ENCODE assay signal across 30 cellular contexts in the genomic region with DNA sequence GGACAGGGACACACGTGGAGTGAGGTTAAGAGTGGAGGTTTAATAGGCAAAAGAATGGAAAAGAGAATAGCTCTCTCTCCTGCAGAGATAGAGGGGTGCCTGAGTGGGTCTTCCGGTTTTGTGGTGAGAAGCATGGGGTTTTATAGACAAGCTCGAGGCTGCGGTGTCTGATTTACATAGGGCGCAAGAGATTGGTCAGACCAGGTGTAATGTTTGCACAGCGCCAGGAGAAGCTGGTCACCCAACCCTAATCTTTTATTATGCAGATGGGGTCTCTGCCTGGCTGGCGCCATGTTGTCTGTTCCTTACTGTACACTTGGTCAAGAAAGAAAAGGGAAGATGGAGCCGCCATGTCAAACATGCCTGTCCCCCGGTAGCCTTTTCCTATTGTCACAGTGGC.
"Had no signal": no experiment of that assay in that cellular context is flagged by ENCODE, and none has a peak within 500 bp of the region (broad histone marks: within the 10 kb centered on the region; RNA-seq: fewer than 3 reads in every experiment).

No MANE protein-coding gene starts in this region.

- H3K27me3 ChIP-seq: adrenal gland, body of pancreas, gastroesophageal sphincter had no signal

- ATAC-seq: activated CD4-positive, alpha-beta T cell treated with anti-CD3 and anti-CD28 coated beads for 36 hours; activated CD8-positive, alpha-beta memory T cell treated with anti-CD3 and anti-CD28 coated beads, Interleukin-2, amount 10 ng/mL, durations not matched to agents 7 days and 5 days; activated CD8-positive, alpha-beta T cell treated with anti-CD3 and anti-CD28 coated beads, Interleukin-2, amount 10 ng/mL, durations not matched to agents 7 days and 5 days; activated naive CD8-positive, alpha-beta T cell treated with anti-CD3 and anti-CD28 coated beads, Interleukin-2, amount 50 U/mL, for 24 hours; body of pancreas; effector memory CD8-positive, alpha-beta T cell; gastroesophageal sphincter; heart right ventricle had no signal

- FAIRE-seq: colon had no signal

- H3K27ac ChIP-seq: adrenal gland, body of pancreas, esophagus squamous epithelium, gastroesophageal sphincter, heart right ventricle had no signal

- DNase-seq: activated CD4-positive, alpha-beta memory T cell treated with anti-CD3 and anti-CD28 coated beads for 36 hours; activated CD4-positive, alpha-beta T cell treated with anti-CD3 and anti-CD28 coated beads for 36 hours; activated CD4-positive, alpha-beta T cell treated with anti-CD3 and anti-CD28 coated beads, Interleukin-2, amount 10 ng/mL, durations not matched to agents 24 days and 14 days; activated CD4-positive, CD25-positive, alpha-beta regulatory T cell; activated CD4-positive, CD25-positive, alpha-beta regulatory T cell treated with anti-CD3 and anti-CD28 coated beads, Interleukin-2, amount 50 U/mL, for 72 hours; activated CD8-positive, alpha-beta memory T cell treated with anti-CD3 and anti-CD28 coated beads, Interleukin-2, amount 10 ng/mL, durations not matched to agents 7 days and 5 days; activated CD8-positive, alpha-beta memory T cell treated with anti-CD3 and anti-CD28 coated beads, Interleukin-2, amount 50 U/mL, for 4 hours; activated CD8-positive, alpha-beta T cell treated with anti-CD3 and anti-CD28 coated beads, Interleukin-2, amount 10 ng/mL, durations not matched to agents 7 days and 5 days; activated effector memory CD4-positive, alpha-beta T cell treated with anti-CD3 and anti-CD28 coated beads, Interleukin-2, amount 50 U/mL, for 16 hours; activated naive CD4-positive, alpha-beta T cell treated with anti-CD3 and anti-CD28 coated beads for 36 hours; activated naive CD8-positive, alpha-beta T cell treated with anti-CD3 and anti-CD28 coated beads for 36 hours; activated naive CD8-positive, alpha-beta T cell treated with anti-CD3 and anti-CD28 coated beads, Interleukin-2, amount 50 U/mL, for 24 hours; activated T-cell treated with anti-CD3 and anti-CD28 coated beads, Interleukin-2, amount 50 U/mL, for 1 hour; activated T-cell treated with anti-CD3 and anti-CD28 coated beads, Interleukin-2, amount 50 U/mL, for 48 hours; adrenal gland; amygdala; aorta; body of pancreas; caudate nucleus; cortex of kidney; dermis blood vessel endothelial cell; effector CD4-positive, alpha-beta T cell; effector memory CD8-positive, alpha-beta T cell; erythroblast; esophagus squamous epithelium; foreskin melanocyte; heart right ventricle; T-helper 2 cell had no signal

- H3K36me3 ChIP-seq: adrenal gland, esophagus squamous epithelium, gastroesophageal sphincter, heart right ventricle had no signal

- H3K4me1 ChIP-seq: adrenal gland, body of pancreas, esophagus squamous epithelium, gastroesophageal sphincter had no signal

- H3K4me3 ChIP-seq: adrenal gland, body of pancreas, esophagus squamous epithelium, gastroesophageal sphincter, heart right ventricle had no signal

- H3K9me3 ChIP-seq: adrenal gland, body of pancreas, esophagus squamous epithelium, gastroesophageal sphincter, heart right ventricle had no signal
